ENCODE assay signal across 12 cellular contexts in genomic region chr3:32596926-32597369, GRCh38. TPM values are rescaled to one million over a fixed set of nuclear protein-coding genes. Genes with fewer than 3 reads are reported as not detected.
A peak's percentile ranks its signal among the peaks of the same experiment; 100 is the strongest.
DNase-seq lines count a peak whose midpoint lies in the region; ATAC-seq, FAIRE-seq and TF ChIP-seq lines count a peak whose summit lies in the region.
"Had no signal": no experiment of that assay in that cellular context is flagged by ENCODE, and none has a peak within 500 bp of the region (broad histone marks: within the 10 kb centered on the region; RNA-seq: fewer than 3 reads in every experiment).

No MANE protein-coding gene starts in this region.

- TF ChIP-seq RAD21 in K562 (CRISPR knock-in tag; conservative IDR thresholded peaks at IDR 0.05 in 1 of 2, IDR thresholded peaks at IDR 0.05 in 1 of 2) = no peak

- TF ChIP-seq POLR2A in K562 (conservative IDR thresholded peaks at IDR 0.05) = no peak
- TF ChIP-seq POLR2A in gastrocnemius medialis (IDR thresholded peaks at IDR 0.05) = no peak
- TF ChIP-seq POLR2A in H54 (IDR thresholded peaks at IDR 0.05; ENCODE audit: low read depth, low read length) = no peak

- CTCF ChIA-PET in K562 (lab: Yijun Ruan, JAX; ENCODE audit: low intra/inter-chr PET ratio) = no interaction called here

- H3K4me1 ChIP-seq in K562 (replicated peaks in 1 of 2; ENCODE audit: control insufficient read depth in 2 of 2, insufficient read depth in 2 of 2, low read length in 2 of 2) (peaks cover 13 to 16% of the 10 kb centered on the region in 2 experiments; a peak in 4 of 5 replicates), right cardiac atrium (ENCODE audit: control insufficient read depth, insufficient read depth, low read length) (no peaks in the 10 kb centered on the region), gastrocnemius medialis (peaks cover 10 to 23% of the 10 kb centered on the region in 2 donors)

- ATAC-seq in K562 = peak; percentile 77
- peak; percentile 90 to 93 for ATAC-seq in right cardiac atrium
- peak; percentile 76 to 88 for ATAC-seq in gastrocnemius medialis
- ATAC-seq: GM23338; SK-N-SH treated with all-trans-retinoic acid at 6 μM for 48 hours; stimulated activated naive CD8-positive, alpha-beta T cell treated with anti-CD3 and anti-CD28 coated beads, Interleukin-15, amount 100 ng/mL, for 72 hours had no signal

- H3K36me3 ChIP-seq in K562 (ENCODE audit: control insufficient read depth, insufficient read depth, low read length) = no peaks in the 10 kb centered on the region
- no peaks in the 10 kb centered on the region for H3K36me3 ChIP-seq in gastrocnemius medialis

- peaks cover 7% of the 10 kb centered on the region for H3K4me1 Mint-ChIP-seq in mesothelial cell of epicardium
- H3K4me1 Mint-ChIP-seq: stimulated activated naive CD8-positive, alpha-beta T cell treated with anti-CD3 and anti-CD28 coated beads, Interleukin-15, amount 100 ng/mL, for 72 hours had no signal

- no peak overlapping the region for H2AFZ ChIP-seq in K562 (ENCODE audit: low read depth, low read length)
- H2AFZ ChIP-seq: GM23338 had no signal

- in situ Hi-C loops in K562 (cut with MboI) (no loop called here), gastrocnemius medialis (cut with MboI; ENCODE audit: low sequenced_read_pairs in 4 of 4) (no loop called here)

- no peak overlapping the region for H3K4me3 ChIP-seq in K562
- no peak overlapping the region for H3K4me3 ChIP-seq in right cardiac atrium (ENCODE audit: low read length)
- H3K4me3 ChIP-seq in gastrocnemius medialis = no peak overlapping the region
- H3K4me3 ChIP-seq: GM23338 had no signal

- H3K9me1 ChIP-seq in K562 (ENCODE audit: control insufficient read depth, insufficient read depth, low read length) = no peaks in the 10 kb centered on the region

- DNase-seq in NCI-H226 (peak; percentile 51), K562 (ENCODE audit: extremely low read depth in 1 of 4, low spot score in 3 of 4) (peak in 2 of 4 experiments; percentile 50 to 73), right cardiac atrium (peak; percentile 52 to 87 (median 69)), gastrocnemius medialis (peak; percentile 38 to 46), H54 (ENCODE audit: insufficient read length, low spot score) (no peak), mesothelial cell of epicardium (ENCODE audit: low spot score in 2 of 2, unreplicated experiment in 2 of 2) (no peak), substantia nigra (lab: John Stamatoyannopoulos, UW) (no peak)
- DNase-seq: EL; stimulated activated naive CD8-positive, alpha-beta T cell treated with anti-CD3 and anti-CD28 coated beads, Interleukin-15, amount 100 ng/mL, for 72 hours had no signal

- H3K9ac ChIP-seq in K562 (ENCODE audit: insufficient read depth in 1 of 2, low read depth in 2 of 2, low read length in 2 of 2) = no peak overlapping the region

- H3K27me3 ChIP-seq in K562 (ENCODE audit: control insufficient read depth in 2 of 2, insufficient read depth in 2 of 2, low read length in 2 of 2) (peaks cover 25 to 29% of the 10 kb centered on the region in 2 experiments), right cardiac atrium (ENCODE audit: control insufficient read depth, insufficient read depth) (no peaks in the 10 kb centered on the region), gastrocnemius medialis (no peaks in the 10 kb centered on the region)

- TF ChIP-seq EP300 in K562 (IDR thresholded peaks at IDR 0.05; ENCODE audit: low read length) = no peak

- H4K20me1 ChIP-seq in K562 (replicated peaks; ENCODE audit: control insufficient read depth, insufficient read depth, low read length) = no peaks in the 10 kb centered on the region

- H3K36me3 Mint-ChIP-seq in mesothelial cell of epicardium = no peaks in the 10 kb centered on the region

- H3K27ac ChIP-seq in K562 (ENCODE audit: extremely low read depth, low read depth, low read length) (no peak overlapping the region), right cardiac atrium (ENCODE audit: low read length) (peak overlapping the region; percentile 65), gastrocnemius medialis (peak overlapping the region; percentile 44 to 64 (median 49)), substantia nigra (ENCODE audit: low read depth, low read length, poor library complexity, severe bottlenecking) (no peak overlapping the region)
- H3K27ac ChIP-seq: C4-2B had no signal

- TF ChIP-seq CTCF in K562 (IDR thresholded peaks at IDR 0.05 in 2 of 3, conservative IDR thresholded peaks at IDR 0.05 in 1 of 3; ENCODE audit: insufficient read depth in 2 of 3, low read depth in 1 of 3, low read length in 3 of 3) = no peak
- TF ChIP-seq CTCF in gastrocnemius medialis (IDR thresholded peaks at IDR 0.05 in 4 of 5, conservative IDR thresholded peaks at IDR 0.05 in 1 of 5) = no peak
- TF ChIP-seq CTCF in mesothelial cell of epicardium (IDR thresholded peaks at IDR 0.05; ENCODE audit: unreplicated experiment) = no peak

- H3K27me3 Mint-ChIP-seq in mesothelial cell of epicardium (ENCODE audit: low read depth) = peaks cover 15% of the 10 kb centered on the region

- intact Hi-C loops in K562 (cut with micrococcal nuclease) = loop anchor here (2.0 to 5.0 kb wide), 2 partner anchors 26 to 85 kb away; partner anchors contain the start of gene DYNC1LI1
- intact Hi-C loops in right cardiac atrium (cut with DNase I) = no loop called here
- intact Hi-C loops in gastrocnemius medialis (cut with DNase I; ENCODE audit: low total_unique reads) = no loop called here

- FAIRE-seq in K562 (lab: Jason Lieb, UNC) (no peak), H54 (lab: Jason Lieb, UNC) (no peak)

- peak overlapping the region; percentile 17; the same call in 1 of the 2 replicates for H3K4me2 ChIP-seq in K562 (ENCODE audit: insufficient read depth, low read length)
- H3K4me2 ChIP-seq: GM23338 had no signal

- H3K9me3 Mint-ChIP-seq in mesothelial cell of epicardium = no peaks in the 10 kb centered on the region
- H3K9me3 Mint-ChIP-seq: GM23338; stimulated activated naive CD8-positive, alpha-beta T cell treated with anti-CD3 and anti-CD28 coated beads, Interleukin-15, amount 100 ng/mL, for 72 hours had no signal

- no peaks in the 10 kb centered on the region for H3K9me3 ChIP-seq in K562 (replicated peaks; ENCODE audit: control insufficient read depth, insufficient read depth, low read depth, low read length)
- H3K9me3 ChIP-seq in right cardiac atrium (ENCODE audit: control insufficient read depth, low read length) = no peaks in the 10 kb centered on the region
- no peaks in the 10 kb centered on the region for H3K9me3 ChIP-seq in gastrocnemius medialis

- no TSS peak for BruUV-seq in K562 (replicated peaks; lab: Mats Ljungman, UMichigan)

- no peak overlapping the region for H3K4me3 Mint-ChIP-seq in mesothelial cell of epicardium
- H3K4me3 Mint-ChIP-seq: GM23338; stimulated activated naive CD8-positive, alpha-beta T cell treated with anti-CD3 and anti-CD28 coated beads, Interleukin-15, amount 100 ng/mL, for 72 hours had no signal

- whole genome bisulfite sequencing in K562 (ENCODE audit: insufficient coverage, low coverage, missing lambda C conversion rate) = 6% methylated on average over 7 of the region's 8 CpGs
- WGBS in right cardiac atrium = 40% methylated on average over 8 of the region's 8 CpGs

- H3K27ac Mint-ChIP-seq in mesothelial cell of epicardium = no peak overlapping the region
- H3K27ac Mint-ChIP-seq: GM23338; stimulated activated naive CD8-positive, alpha-beta T cell treated with anti-CD3 and anti-CD28 coated beads, Interleukin-15, amount 100 ng/mL, for 72 hours had no signal

- no peaks in the 10 kb centered on the region for H3K79me2 ChIP-seq in K562 (ENCODE audit: control insufficient read depth, insufficient read depth, low read length)

- POLR2A ChIA-PET in K562 (lab: Yijun Ruan, JAX) = interaction anchor here (0.6 to 1.0 kb wide), 4 partner anchors 12 to 40 kb away, joined by 3 read pairs; no protein-coding TSS in a partner anchor

TF ChIP-seq in K562, 482 proteins besides CTCF, POLR2A, EP300 and RAD21 (continues in another document):
- TF ChIP-seq SMAD4 (CRISPR knock-in tag; conservative IDR thresholded peaks at IDR 0.05) = peak; percentile 89
- no peak for TF ChIP-seq SRSF9 (IDR thresholded peaks at IDR 0.05; ENCODE audit: borderline replicate concordance, low read depth, low read length)
- TF ChIP-seq ARID2 (IDR thresholded peaks at IDR 0.05) = no peak
- TF ChIP-seq L3MBTL2 (IDR thresholded peaks at IDR 0.05) = peak; percentile 64
- TF ChIP-seq ELK1 (CRISPR knock-in tag; IDR thresholded peaks at IDR 0.05) = no peak
- no peak for TF ChIP-seq CBFB (CRISPR knock-in tag; IDR thresholded peaks at IDR 0.05)
- TF ChIP-seq NRF1 (conservative IDR thresholded peaks at IDR 0.05 in 1 of 2, IDR thresholded peaks at IDR 0.05 in 1 of 2) = 0 out of 4 replicates have a peak, but pooled peaks of 1 of the 2 experiments have one; percentile 24

RNA-seq across cellular contexts. Expression of gene DYNC1LI1, which starts 26.3 kb away (rescaled TPM):
- 31.8 and 78.8 TPM in 2 replicates for total RNA-seq in K562 (2011; cell fraction: chromatin; rRNA removed; ENCODE audit: low replicate concordance)
- total RNA-seq in K562 (2011; cell fraction: nucleolus; rRNA removed) = 39.7 and 41.7 TPM in 2 replicates
- total RNA-seq in K562 (2011; cell fraction: nucleoplasm; rRNA removed) = 50.8 and 61.4 TPM in 2 replicates
- total RNA-seq in K562 (2014; rRNA removed) = 61.3 and 61.6 TPM in 2 replicates
- total RNA-seq in K562 (2014; rRNA removed; fragmentation: Illumina TruSeq; extraction: Trizol) = 78.1 and 101 TPM in 2 replicates
- 66.8 and 70.2 TPM in 2 replicates for total RNA-seq in K562 (2015; rRNA removed; fragmentation: Illumina TruSeq; extraction: Trizol)
- 61.8 and 63.0 TPM in 2 replicates for total RNA-seq in K562 (2021)
- polyA plus RNA-seq in K562 (2011; rRNA removed) = 42.5 and 85.4 TPM in 2 replicates
- 18.3 and 20.7 TPM in 2 replicates for polyA plus RNA-seq in K562 (2011; cell fraction: cytosol; rRNA removed)
- 15.0 and 15.5 TPM in 2 replicates for polyA plus RNA-seq in K562 (2011; cell fraction: nucleus; rRNA removed)
- 40.5 and 70.9 TPM in 2 replicates for polyA plus RNA-seq in K562 (2012)
- 60.7 and 66.9 TPM in 2 replicates for polyA plus RNA-seq in K562 (2014; fragmentation: Illumina TruSeq; extraction: Trizol)
- polyA plus RNA-seq in K562 (2014; fragmentation: Nextera tagmentation; extraction: Ambion mirVana) = 10 to 100 TPM; 21.0 to 26.0 TPM
- polyA plus RNA-seq in K562 (2014; rRNA removed) = 54.8 and 59.5 TPM in 2 replicates
- 61.2 and 78.5 TPM in 2 replicates for polyA minus RNA-seq in K562 (2011; rRNA and poly(A)+ RNA removed)
- 19.2 and 34.3 TPM in 2 replicates for polyA minus RNA-seq in K562 (2011; cell fraction: cytosol; rRNA and poly(A)+ RNA removed)
- polyA minus RNA-seq in K562 (2011; cell fraction: nucleus; rRNA and poly(A)+ RNA removed) = 39.3 and 54.0 TPM in 2 replicates
- 10 to 100 TPM; 41.2 to 48.5 (median 46.1) TPM for total RNA-seq in right cardiac atrium
- polyA plus RNA-seq in right cardiac atrium = 42.6 TPM
- total RNA-seq in gastrocnemius medialis = 10 to 100 TPM; 44.2 to 51.0 (median 47.9) TPM
- 22.0 to 23.9 TPM (median 22.3 TPM) in 3 replicates for total RNA-seq in mesothelial cell of epicardium

Comparison
In these comparisons a context has a peak if more than half of its experiments do, and no peak if none do; other contexts are left out.
1. DNase-seq: peak in NCI-H226 (single experiment), right cardiac atrium (3 of 3) and gastrocnemius medialis (2 of 2); none in H54 (single experiment), mesothelial cell of epicardium (0 of 2) and substantia nigra (0 of 49).
2. H3K27ac ChIP-seq: peak in right cardiac atrium (single experiment) and gastrocnemius medialis (4 of 4); none in K562 (single experiment) and substantia nigra (single experiment).
3. Peak in every context shown above with its lines, with median percentiles within 50 percentile points of each other: ATAC-seq.